7 cellular contexts compared by ENCODE assay signal in genomic region chr13:24159921-24160324, GRCh38. TPM values are rescaled to one million over a fixed set of nuclear protein-coding genes. Genes with fewer than 3 reads are reported as not detected.
DNase-seq lines count a peak whose midpoint lies in the region; ATAC-seq and TF ChIP-seq lines count a peak whose summit lies in the region.

No MANE protein-coding gene starts in this region.

- peaks cover 12% of the 10 kb centered on the region for H3K23me2 ChIP-seq in H9 (ENCODE audit: insufficient read length, low read depth, low read length, poor library complexity, severe bottlenecking)

- DNase-seq in H9 (peak; percentile 48), SK-N-SH (peak; percentile 46), foreskin fibroblast (peak in 1 of 2 donors; percentile 23), skeletal muscle cell (ENCODE audit: low read depth) (no peak), NCI-H774 (lab: John Stamatoyannopoulos, UW) (no peak), foreskin melanocyte (no peak)

- H4K20me1 ChIP-seq in H9 (ENCODE audit: control insufficient read depth, insufficient read depth, insufficient read length) (peaks cover 3% of the 10 kb centered on the region), SK-N-SH (ENCODE audit: insufficient read depth) (no peaks in the 10 kb centered on the region; the same call in 1 of the 2 replicates)

- no peak overlapping the region for H2BK20ac ChIP-seq in H9 (ENCODE audit: low read depth, low read length, poor library complexity, severe bottlenecking)

- H4K8ac ChIP-seq in H9 (replicated peaks; ENCODE audit: insufficient read length, low read depth, low read length): no peak overlapping the region

- H2AK5ac ChIP-seq in H9 (ENCODE audit: insufficient read length, low read length): no peak overlapping the region

- H3K27me3 Mint-ChIP-seq in H9 (ENCODE audit: low read depth): peaks cover 14% of the 10 kb centered on the region

- no peak overlapping the region for H3K27ac ChIP-seq in H9 (ENCODE audit: insufficient read length, low read depth, low read length)
- H3K27ac ChIP-seq in SK-N-SH (ENCODE audit: low read depth in 2 of 2, low read length in 1 of 2): peak overlapping the region in 1 of 2 experiments; percentile 17; a peak in 2 of 4 replicates

- H3K4me1 ChIP-seq in H9 (ENCODE audit: insufficient read depth, low read length): peaks cover 5% of the 10 kb centered on the region; the same call in 1 of the 2 replicates
- H3K4me1 ChIP-seq in SK-N-SH (ENCODE audit: control insufficient read depth in 1 of 2, insufficient read depth in 2 of 2, low read depth in 1 of 2, low read length in 1 of 2): peaks cover 4 to 21% of the 10 kb centered on the region in 2 experiments; a peak in 2 of 4 replicates

- H3K9me3 ChIP-seq in H9 (ENCODE audit: control insufficient read depth, low read depth, low read length): no peaks in the 10 kb centered on the region
- no peaks in the 10 kb centered on the region for H3K9me3 ChIP-seq in SK-N-SH

- H3K18ac ChIP-seq in H9 (ENCODE audit: insufficient read length, low read depth, low read length): no peak overlapping the region

- no peak overlapping the region for H3K56ac ChIP-seq in H9 (ENCODE audit: insufficient read length, low read depth, low read length)

- no peaks in the 10 kb centered on the region for H3K9me2 ChIP-seq in SK-N-SH

- H4K91ac ChIP-seq in H9 (ENCODE audit: insufficient read length, low read depth, low read length): no peak overlapping the region

- no peak overlapping the region for H2BK5ac ChIP-seq in H9 (ENCODE audit: insufficient read length, low read length)

- H3K79me2 ChIP-seq in H9 (ENCODE audit: insufficient read depth, low read length) (peaks cover 17% of the 10 kb centered on the region; the same call in 1 of the 2 replicates), SK-N-SH (ENCODE audit: insufficient read depth) (no peaks in the 10 kb centered on the region)

- H3K4me1 Mint-ChIP-seq in H9: peaks cover 37% of the 10 kb centered on the region in 2 experiments

- no peak overlapping the region for H3K4ac ChIP-seq in H9 (ENCODE audit: low read depth, low read length)

- H3F3A ChIP-seq in SK-N-SH (replicated peaks; ENCODE audit: insufficient read depth): no peaks in the 10 kb centered on the region

- H3T11ph ChIP-seq in H9 (ENCODE audit: low read length): no peak overlapping the region

- no peak for TF ChIP-seq EP300 in SK-N-SH (IDR thresholded peaks at IDR 0.05; ENCODE audit: borderline replicate concordance in 1 of 2, low read depth in 1 of 2, low read length in 1 of 2)

- WGBS in H9 (ENCODE audit: extremely low coverage, insufficient read length, low lambda C conversion rate): no CpG with 5 or more reads among the region's 9 CpGs
- WGBS in SK-N-SH (ENCODE audit: low lambda C conversion rate): 33% methylated on average over 9 of the region's 9 CpGs

- no peak overlapping the region for H2BK120ac ChIP-seq in H9 (ENCODE audit: low read depth, low read length, poor library complexity, severe bottlenecking)

- POLR2A ChIA-PET in SK-N-SH (lab: Yijun Ruan, JAX): interaction anchor here (0.6 kb wide), 1 partner anchor 203 kb away, joined by 3 read pairs; no protein-coding TSS in a partner anchor

- H3K4me3 ChIP-seq in SK-N-SH (ENCODE audit: low read depth in 2 of 2, low read length in 1 of 2) (peak overlapping the region; percentile 72 to 84), foreskin fibroblast (ENCODE audit: low read depth in 1 of 2, low read length in 2 of 2) (peak overlapping the region; percentile 41 to 89), skeletal muscle cell (ENCODE audit: low read depth, low read length) (peak overlapping the region; percentile 72)

- H2BK12ac ChIP-seq in H9 (ENCODE audit: insufficient read length, low read depth, low read length): no peak overlapping the region

- peaks cover 0 to 2% (median 0%) of the 10 kb centered on the region in 3 experiments; a peak in 2 of 7 replicates for H3K36me3 Mint-ChIP-seq in H9 (ENCODE audit: insufficient read depth in 1 of 3, low read depth in 3 of 3)

- CTCF ChIA-PET in SK-N-SH (lab: Yijun Ruan, JAX): interaction anchor here (1.2 to 1.3 kb wide), 2 partner anchors 44 to 69 kb away, joined by 3 read pairs; no protein-coding TSS in a partner anchor

- no peak for ATAC-seq in GM19328 (IDR thresholded peaks at IDR 0.05; ENCODE audit: unreplicated experiment)

- H3K14ac ChIP-seq in H9 (ENCODE audit: insufficient read depth, low read length): no peak overlapping the region

- H2AFZ ChIP-seq in H9 (ENCODE audit: low read length): peak overlapping the region; percentile 91
- peak overlapping the region; percentile 93; the same call in 1 of the 2 replicates for H2AFZ ChIP-seq in SK-N-SH (ENCODE audit: low read depth)

- H3K4me2 ChIP-seq in H9 (ENCODE audit: insufficient read depth, insufficient read length, low read length) (peak overlapping the region; percentile 68), SK-N-SH (peak overlapping the region; percentile 98)

- H3K4me3 Mint-ChIP-seq in H9: peak overlapping the region; percentile 83

- TF ChIP-seq CTCF in H9 (conservative IDR thresholded peaks at IDR 0.05) (no peak), SK-N-SH (IDR thresholded peaks at IDR 0.05) (no peak), foreskin fibroblast (IDR thresholded peaks at IDR 0.05; ENCODE audit: low read depth, low read length) (no peak)

- no peak overlapping the region for H2BK15ac ChIP-seq in H9 (ENCODE audit: low read depth, low read length)

- no peaks in the 10 kb centered on the region for H3K9me3 Mint-ChIP-seq in H9

- H3K27ac Mint-ChIP-seq in H9: peak overlapping the region in 1 of 3 experiments; percentile 10; a peak in 1 of 7 replicates

- no peak overlapping the region for H3K23ac ChIP-seq in H9 (ENCODE audit: insufficient read length, low read depth, low read length)

- no peak overlapping the region for H4K5ac ChIP-seq in H9 (ENCODE audit: insufficient read length, low read depth, low read length)

- no peaks in the 10 kb centered on the region for H3K36me3 ChIP-seq in SK-N-SH (replicated peaks in 1 of 2; ENCODE audit: control insufficient read depth in 1 of 2, insufficient read depth in 2 of 2, low read length in 1 of 2)

- H3K9ac ChIP-seq in H9 (ENCODE audit: extremely low read depth, insufficient read length, low read length) (peak overlapping the region; percentile 15), SK-N-SH (peak overlapping the region; percentile 69)

- TF ChIP-seq RAD21 in SK-N-SH (IDR thresholded peaks at IDR 0.05; ENCODE audit: low read length): no peak

- peaks cover 5% of the 10 kb centered on the region for H3K79me1 ChIP-seq in H9 (ENCODE audit: insufficient read depth, low read depth, low read length, poor library complexity, severe bottlenecking)

- H3K27me3 ChIP-seq in H9 (ENCODE audit: insufficient read depth, low read length) (no peaks in the 10 kb centered on the region), SK-N-SH (ENCODE audit: insufficient read depth) (no peaks in the 10 kb centered on the region)

TF ChIP-seq in SK-N-SH, 30 proteins besides CTCF, POLR2A, EP300 and RAD21 (continues in another document):
- TF ChIP-seq ELF1 (IDR thresholded peaks at IDR 0.05): no peak
- no peak for TF ChIP-seq RXRA (IDR thresholded peaks at IDR 0.05; ENCODE audit: borderline replicate concordance, low read depth)
- no peak for TF ChIP-seq RCOR1 (IDR thresholded peaks at IDR 0.05; ENCODE audit: low read length)
- TF ChIP-seq REST (IDR thresholded peaks at IDR 0.05; ENCODE audit: low read depth, low read length): no peak
- TF ChIP-seq USF1 (IDR thresholded peaks at IDR 0.05; ENCODE audit: borderline replicate concordance, low read depth): no peak
- no peak for TF ChIP-seq FOSL2 (IDR thresholded peaks at IDR 0.05; ENCODE audit: borderline replicate concordance, low read depth)
- no peak for TF ChIP-seq FOXM1 (IDR thresholded peaks at IDR 0.05; ENCODE audit: low read depth)
- no peak for TF ChIP-seq RFX5 (IDR thresholded peaks at IDR 0.05; ENCODE audit: low read length)
- no peak for TF ChIP-seq TCF12 (IDR thresholded peaks at IDR 0.05)

RNA-seq across cellular contexts. Expression of gene SPATA13, which starts 0.6 kb away (rescaled TPM):
- total RNA-seq in H9 (2021): 12.6 and 14.1 TPM in 2 replicates
- 4.3 and 4.7 TPM in 2 replicates for polyA plus RNA-seq in SK-N-SH (2012; rRNA removed)
- polyA plus RNA-seq in SK-N-SH (2012; cell fraction: cytosol; rRNA removed): 2.5 and 2.8 TPM in 2 replicates
- 16.5 and 18.3 TPM in 2 replicates for polyA plus RNA-seq in SK-N-SH (2012; cell fraction: nucleus; rRNA removed)

Comparison
In these comparisons a context has a peak if more than half of its experiments do, and no peak if none do; other contexts are left out.
1. DNase-seq: peak in H9 (single experiment) and SK-N-SH (single experiment); none in skeletal muscle cell (single experiment), NCI-H774 (single experiment) and foreskin melanocyte (single experiment).
2. Peak in every context shown above with its lines, with median percentiles within 50 percentile points of each other: H3K4me3 ChIP-seq.